13 cellular contexts compared by ENCODE assay signal in the genomic region with DNA sequence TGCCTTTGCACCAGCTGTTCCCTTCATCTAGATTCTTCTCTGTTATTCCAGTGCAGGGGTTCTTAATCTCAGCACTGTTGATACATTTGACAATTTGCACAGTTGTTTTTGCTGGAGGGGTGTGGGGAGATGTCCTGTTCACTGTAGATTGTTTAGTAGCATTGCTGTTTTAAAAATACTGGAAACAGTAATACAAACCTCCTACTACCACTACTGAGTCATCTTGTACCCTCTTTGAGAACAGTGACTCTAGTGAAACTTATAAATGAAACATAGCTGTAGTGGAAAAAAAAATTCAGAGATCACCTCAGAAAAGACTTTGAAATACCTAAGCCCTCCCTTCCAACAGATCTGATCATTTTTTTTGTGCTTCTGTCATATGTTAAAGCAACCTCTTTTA.
DNase-seq lines count a peak whose midpoint lies in the region; ATAC-seq and TF ChIP-seq lines count a peak whose summit lies in the region.
"Had no signal": no experiment of that assay in that cellular context is flagged by ENCODE, and none has a peak within 500 bp of the region (broad histone marks: within the 10 kb centered on the region; RNA-seq: fewer than 3 reads in every experiment).

No MANE protein-coding gene starts in this region.

- H3K36me3 ChIP-seq in osteoblast (ENCODE audit: insufficient read depth, low read length) (no peaks in the 10 kb centered on the region), left ventricle myocardium inferior (no peaks in the 10 kb centered on the region)
- H3K36me3 ChIP-seq: Peyer's patch had no signal

- H3K9me3 ChIP-seq in osteoblast (ENCODE audit: low read depth, low read length) (no peaks in the 10 kb centered on the region), left ventricle myocardium inferior (replicated peaks) (peaks cover 7% of the 10 kb centered on the region)
- H3K9me3 ChIP-seq: Peyer's patch had no signal

- intact Hi-C loops in left ventricle myocardium inferior (cut with micrococcal nuclease): no loop called here

- no peak overlapping the region for H3K27ac ChIP-seq in osteoblast (ENCODE audit: low read depth, low read length)
- H3K27ac ChIP-seq in left ventricle myocardium inferior (replicated peaks): no peak overlapping the region
- H3K27ac ChIP-seq: HL-60, Peyer's patch had no signal

- DNase-seq in osteoblast (ENCODE audit: insufficient read length, low spot score, missing footprints) (peak; percentile 61), left ventricle myocardium inferior (no peak), Ammon's horn (ENCODE audit: low spot score) (no peak), OCI-M1 (lab: John Stamatoyannopoulos, UW) (no peak)
- DNase-seq: activated naive CD4-positive, alpha-beta T cell treated with Interleukin-2 at 50 U/mL for 16 hours; EL; NCI-H1092 treated with DMSO at 0.1 percent for 48 hours; Peyer's patch; right cardiac atrium had no signal

- H3K4me1 ChIP-seq in osteoblast (ENCODE audit: insufficient read depth, low read length): no peaks in the 10 kb centered on the region
- H3K4me1 ChIP-seq in left ventricle myocardium inferior: no peaks in the 10 kb centered on the region
- H3K4me1 ChIP-seq: Peyer's patch had no signal

- H3K4me3 ChIP-seq in osteoblast (ENCODE audit: insufficient read depth, low read length) (no peak overlapping the region), left ventricle myocardium inferior (no peak overlapping the region)
- H3K4me3 ChIP-seq: Peyer's patch had no signal

- H2AFZ ChIP-seq in osteoblast (ENCODE audit: low read length): no peak overlapping the region

- TF ChIP-seq CTCF in osteoblast (IDR thresholded peaks at IDR 0.05; ENCODE audit: extremely low read depth, low read depth, low read length) (no peak), left ventricle myocardium inferior (IDR thresholded peaks at IDR 0.05; ENCODE audit: borderline replicate concordance) (no peak)

- no peaks in the 10 kb centered on the region for H3K79me2 ChIP-seq in osteoblast (ENCODE audit: insufficient read depth, low read length)

- H3K27me3 ChIP-seq in osteoblast (ENCODE audit: insufficient read depth, low read length): no peaks in the 10 kb centered on the region
- no peaks in the 10 kb centered on the region for H3K27me3 ChIP-seq in left ventricle myocardium inferior (ENCODE audit: low read depth)
- H3K27me3 ChIP-seq: Peyer's patch had no signal

- no peaks in the 10 kb centered on the region for H4K20me1 ChIP-seq in osteoblast (ENCODE audit: insufficient read depth, low read length)

- H3K4me2 ChIP-seq in osteoblast (ENCODE audit: insufficient read depth, low read length): no peak overlapping the region

- ATAC-seq in GM18909 (IDR thresholded peaks at IDR 0.05; ENCODE audit: poor library complexity, unreplicated experiment) (peak; percentile 82), GM21786 (IDR thresholded peaks at IDR 0.05; ENCODE audit: unreplicated experiment) (peak; percentile 89), HG03175 (IDR thresholded peaks at IDR 0.05; ENCODE audit: unreplicated experiment) (peak; percentile 94)
- ATAC-seq: right cardiac atrium had no signal
